ENCODE assay signal across 11 cellular contexts in the genomic region with DNA sequence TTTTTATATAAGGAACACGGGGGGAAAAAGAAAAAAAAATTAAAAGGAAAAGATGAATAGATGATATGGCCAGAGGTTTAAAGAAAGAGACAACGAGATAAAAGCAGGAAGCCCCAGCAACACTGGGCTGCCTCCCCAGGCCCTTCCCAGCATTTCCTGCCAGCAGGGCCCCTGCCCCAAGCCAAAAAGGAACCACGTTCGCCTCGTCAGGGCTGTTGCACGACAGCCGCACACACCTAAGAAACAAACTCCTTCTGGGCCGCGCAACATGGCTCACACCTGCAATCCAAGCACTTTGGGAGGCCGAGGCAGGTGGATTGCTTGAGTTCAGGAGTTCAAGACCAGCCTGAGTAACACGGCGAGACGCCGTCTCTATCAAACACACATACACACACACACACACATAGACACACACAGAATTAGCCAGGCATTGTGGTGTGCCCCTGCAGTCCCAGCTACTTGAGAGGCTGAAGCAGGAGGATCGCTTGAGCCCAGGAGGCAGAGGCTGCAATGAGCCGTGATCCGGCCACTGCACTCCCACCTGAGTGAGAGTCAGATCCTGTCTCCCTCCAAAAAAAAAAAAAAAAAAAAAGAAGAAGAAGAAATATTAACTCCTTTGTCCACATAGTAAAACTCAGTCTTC.
DNase-seq lines count a peak whose midpoint lies in the region; ATAC-seq, FAIRE-seq and TF ChIP-seq lines count a peak whose summit lies in the region.
"Had no signal": no experiment of that assay in that cellular context is flagged by ENCODE, and none has a peak within 500 bp of the region (broad histone marks: within the 10 kb centered on the region; RNA-seq: fewer than 3 reads in every experiment).

No MANE protein-coding gene starts in this region.

- TF ChIP-seq EP300 in H1 (IDR thresholded peaks at IDR 0.05; ENCODE audit: borderline replicate concordance in 1 of 2, low read depth in 2 of 2, low read length in 2 of 2) = no peak

- no peak for FAIRE-seq in H1 (lab: Jason Lieb, UNC)
- FAIRE-seq: colon had no signal

- H3F3A ChIP-seq in smooth muscle cell (ENCODE audit: low read depth) = peaks cover 11% of the 10 kb centered on the region

- H4K20me1 ChIP-seq in H1 (replicated peaks in 1 of 2; ENCODE audit: control insufficient read depth in 1 of 2, insufficient read depth in 2 of 2, low read length in 2 of 2) (peaks cover 62 to 68% of the 10 kb centered on the region in 2 experiments), smooth muscle cell (ENCODE audit: low read depth) (peaks cover 100% of the 10 kb centered on the region)

- H3K4me1 ChIP-seq in H1 (replicated peaks in 1 of 4; ENCODE audit: control insufficient read depth in 3 of 4, insufficient read depth in 4 of 4, low read length in 3 of 4) (peaks cover 9 to 52% (median 30%) of the 10 kb centered on the region in 4 experiments), smooth muscle cell (ENCODE audit: low read depth) (peaks cover 43% of the 10 kb centered on the region), adrenal gland (replicated peaks in 1 of 2) (peaks cover 38 to 87% of the 10 kb centered on the region in 2 donors)

- peak overlapping the region in 1 of 2 experiments; percentile 28; a peak in 1 of 4 replicates for H3K4me2 ChIP-seq in H1 (ENCODE audit: insufficient read depth in 1 of 2, low read depth in 2 of 2, low read length in 2 of 2)
- H3K4me2 ChIP-seq in smooth muscle cell = no peak overlapping the region
- H3K4me2 ChIP-seq: KMS-11 had no signal

- H3K23me2 ChIP-seq in H1 (ENCODE audit: low read depth, low read length) = no peaks in the 10 kb centered on the region

- no peak overlapping the region for H2BK12ac ChIP-seq in H1 (ENCODE audit: low read depth, low read length)

- no peak overlapping the region for H3K4me3 ChIP-seq in H1 (ENCODE audit: extremely low read depth in 1 of 4, insufficient read depth in 2 of 4, low read depth in 3 of 4, low read length in 4 of 4)
- no peak overlapping the region for H3K4me3 ChIP-seq in smooth muscle cell
- H3K4me3 ChIP-seq in adrenal gland = no peak overlapping the region

- WGBS in H1 (ENCODE audit: extremely low coverage in 1 of 2, insufficient coverage in 1 of 2, insufficient read length in 1 of 2, insufficient replicate concordance in 2 of 2, low coverage in 1 of 2, low lambda C conversion rate in 2 of 2, missing lambda C conversion rate in 1 of 2), 2 experiments = 86 to 100% methylated on average over 1 to 17 of the region's 17 CpGs
- 79% methylated on average over 17 of the region's 17 CpGs for WGBS in smooth muscle cell (ENCODE audit: low lambda C conversion rate)
- 41 to 63% (median 58%) methylated on average over 9 to 17 of the region's 17 CpGs for WGBS in adrenal gland, 4 donors

- intact Hi-C loops in adrenal gland (cut with DNase I) = loop anchor here in 1 of 2 donors (10.0 kb wide), 1 partner anchor 77 kb away; no protein-coding TSS in a partner anchor

- peak overlapping the region; percentile 61 for H3K4me3 Mint-ChIP-seq in activated naive CD4-positive, alpha-beta T cell treated with anti-CD3 and anti-CD28 coated beads, Interleukin-2, amount 10 ng/mL, durations not matched to agents 7 days and 5 days
- H3K4me3 Mint-ChIP-seq in T-helper 1 cell treated with Interleukin-12 subunit alpha and Interleukin-12 subunit beta and Interleukin-4 antibody, amounts not matched to agents 30 μg/mL and 1 μg/mL, for 36 hours = peak overlapping the region; percentile 50

- TF ChIP-seq POLR2A in H1 (IDR thresholded peaks at IDR 0.05; ENCODE audit: control extremely low read depth in 1 of 2, low read depth in 2 of 2, low read length in 2 of 2) (no peak), adrenal gland (IDR thresholded peaks at IDR 0.05) (no peak)

- CTCF ChIA-PET in activated naive CD4-positive, alpha-beta T cell treated with anti-CD3 and anti-CD28 coated beads, Interleukin-2, amount 10 ng/mL, durations not matched to agents 7 days and 5 days (lab: Charles Lee) = no interaction called here
- CTCF ChIA-PET in H1 (lab: Charles Lee; ENCODE audit: partially characterized antibody) = interaction anchor here (0.6 to 1.3 kb wide), 3 partner anchors 10 to 271 kb away, joined by 3 read pairs; no protein-coding TSS in a partner anchor

- no peak overlapping the region for H2BK120ac ChIP-seq in H1 (replicated peaks; ENCODE audit: low read depth, low read length)

- no peak overlapping the region for H3K27ac ChIP-seq in H1 (ENCODE audit: low read depth, low read length)
- peak overlapping the region; percentile 88 for H3K27ac ChIP-seq in smooth muscle cell (ENCODE audit: low read depth)
- peak overlapping the region in 2 of 5 donors; percentile 59 to 76 for H3K27ac ChIP-seq in adrenal gland
- H3K27ac ChIP-seq: KMS-11 had no signal

- H2BK5ac ChIP-seq in H1 (ENCODE audit: low read depth, low read length) = peak overlapping the region; percentile 9; the same call in 1 of the 2 replicates

- H3K36me3 ChIP-seq in H1 (ENCODE audit: control insufficient read depth in 2 of 4, insufficient read depth in 4 of 4, low read length in 3 of 4) (no peaks in the 10 kb centered on the region), smooth muscle cell (ENCODE audit: low read depth) (no peaks in the 10 kb centered on the region), adrenal gland (replicated peaks in 1 of 2) (no peaks in the 10 kb centered on the region)

- no peak overlapping the region for H2AK5ac ChIP-seq in H1 (ENCODE audit: low read depth, low read length)

- H3K23ac ChIP-seq in H1 (ENCODE audit: insufficient read length) = no peak overlapping the region

- H3K9ac ChIP-seq in H1 (replicated peaks in 1 of 4; ENCODE audit: extremely low read depth in 1 of 4, low read depth in 3 of 4, low read length in 3 of 4) (no peak overlapping the region), smooth muscle cell (ENCODE audit: low read depth) (no peak overlapping the region)
- H3K9ac ChIP-seq: KMS-11 had no signal

- peaks cover 60 to 98% of the 10 kb centered on the region in 2 experiments for H3K79me2 ChIP-seq in H1 (ENCODE audit: control insufficient read depth in 1 of 2, insufficient read depth in 2 of 2, low read length in 2 of 2)
- peaks cover 100% of the 10 kb centered on the region for H3K79me2 ChIP-seq in smooth muscle cell (ENCODE audit: low read depth)

- peaks cover 35% of the 10 kb centered on the region for H3K79me1 ChIP-seq in H1 (ENCODE audit: low read depth, low read length)

- no peaks in the 10 kb centered on the region for H3K9me3 Mint-ChIP-seq in activated naive CD4-positive, alpha-beta T cell treated with anti-CD3 and anti-CD28 coated beads, Interleukin-2, amount 10 ng/mL, durations not matched to agents 7 days and 5 days
- no peaks in the 10 kb centered on the region for H3K9me3 Mint-ChIP-seq in T-helper 1 cell treated with Interleukin-12 subunit alpha and Interleukin-12 subunit beta and Interleukin-4 antibody, amounts not matched to agents 30 μg/mL and 1 μg/mL, for 36 hours

- H3K27me3 ChIP-seq in H1 (replicated peaks in 1 of 4; ENCODE audit: control insufficient read depth in 3 of 4, extremely low read depth in 1 of 4, insufficient read depth in 3 of 4, low read length in 3 of 4) = no peaks in the 10 kb centered on the region
- no peaks in the 10 kb centered on the region for H3K27me3 ChIP-seq in smooth muscle cell (ENCODE audit: low read depth)
- H3K27me3 ChIP-seq in adrenal gland = no peaks in the 10 kb centered on the region

- no peak overlapping the region for H4K8ac ChIP-seq in H1 (ENCODE audit: extremely low read depth, insufficient read depth, low read length)

- H2BK15ac ChIP-seq in H1 (ENCODE audit: low read length) = no peak overlapping the region

- TF ChIP-seq RAD21 in H1 (IDR thresholded peaks at IDR 0.05 in 1 of 2, conservative IDR thresholded peaks at IDR 0.05 in 1 of 2; ENCODE audit: low read depth in 2 of 2, low read length in 2 of 2) = no peak

- no peak overlapping the region for H2BK20ac ChIP-seq in H1 (ENCODE audit: low read length)

- peak overlapping the region; percentile 93 for H3K27ac Mint-ChIP-seq in activated naive CD4-positive, alpha-beta T cell treated with anti-CD3 and anti-CD28 coated beads, Interleukin-2, amount 10 ng/mL, durations not matched to agents 7 days and 5 days
- peak overlapping the region; percentile 66 for H3K27ac Mint-ChIP-seq in T-helper 1 cell treated with Interleukin-12 subunit alpha and Interleukin-12 subunit beta and Interleukin-4 antibody, amounts not matched to agents 30 μg/mL and 1 μg/mL, for 36 hours

- H3K4me1 Mint-ChIP-seq in activated naive CD4-positive, alpha-beta T cell treated with anti-CD3 and anti-CD28 coated beads, Interleukin-2, amount 10 ng/mL, durations not matched to agents 7 days and 5 days = peaks cover 88% of the 10 kb centered on the region
- H3K4me1 Mint-ChIP-seq in T-helper 1 cell treated with Interleukin-12 subunit alpha and Interleukin-12 subunit beta and Interleukin-4 antibody, amounts not matched to agents 30 μg/mL and 1 μg/mL, for 36 hours (ENCODE audit: low read depth) = peaks cover 74% of the 10 kb centered on the region

- no peak overlapping the region for H3K4ac ChIP-seq in H1 (replicated peaks; ENCODE audit: insufficient read length, low read depth, low read length)

- H3K14ac ChIP-seq in H1 (ENCODE audit: insufficient read length) = no peak overlapping the region

- H2AFZ ChIP-seq in H1 (ENCODE audit: low read length) (no peak overlapping the region), smooth muscle cell (ENCODE audit: low read depth) (no peak overlapping the region)

- H4K5ac ChIP-seq in H1 (ENCODE audit: insufficient read length, low read depth, low read length) = no peak overlapping the region

- POLR2A ChIA-PET in H1 (lab: Charles Lee; ENCODE audit: partially characterized antibody) = interaction anchor here (0.7 to 1.4 kb wide), 3 partner anchors 10 to 25 kb away, joined by 3 to 4 read pairs (median 3); no protein-coding TSS in a partner anchor

- peak; percentile 66 for DNase-seq in activated naive CD4-positive, alpha-beta T cell treated with anti-CD3 and anti-CD28 coated beads, Interleukin-2, amount 10 ng/mL, durations not matched to agents 7 days and 5 days
- no peak for DNase-seq in activated naive CD4-positive, alpha-beta T cell treated with anti-CD3 and anti-CD28 coated beads, Interleukin-2, amount 50 U/mL, for 16 hours
- no peak for DNase-seq in H1 (ENCODE audit: low read depth in 1 of 2, low spot score in 2 of 2)
- no peak for DNase-seq in smooth muscle cell (lab: John Stamatoyannopoulos, UW; ENCODE audit: unreplicated experiment)
- DNase-seq in midbrain (lab: John Stamatoyannopoulos, UW) = no peak
- no peak for DNase-seq in adrenal gland
- DNase-seq: stimulated activated CD4-positive, alpha-beta T cell treated with anti-CD3 and anti-CD28 coated beads, Interleukin-12 subunit alpha, Interleukin-12 subunit beta, amount 100 ng/mL, for 4 hours had no signal

- no peaks in the 10 kb centered on the region for H3K9me3 ChIP-seq in H1 (ENCODE audit: insufficient read depth in 2 of 2, low read depth in 1 of 2, low read length in 1 of 2)
- H3K9me3 ChIP-seq in smooth muscle cell (replicated peaks; ENCODE audit: low read depth) = no peaks in the 10 kb centered on the region
- no peaks in the 10 kb centered on the region for H3K9me3 ChIP-seq in adrenal gland (replicated peaks in 1 of 3)

- no peaks in the 10 kb centered on the region for H3K27me3 Mint-ChIP-seq in activated naive CD4-positive, alpha-beta T cell treated with anti-CD3 and anti-CD28 coated beads, Interleukin-2, amount 10 ng/mL, durations not matched to agents 7 days and 5 days
- no peaks in the 10 kb centered on the region for H3K27me3 Mint-ChIP-seq in T-helper 1 cell treated with Interleukin-12 subunit alpha and Interleukin-12 subunit beta and Interleukin-4 antibody, amounts not matched to agents 30 μg/mL and 1 μg/mL, for 36 hours (ENCODE audit: low read depth)

- H4K91ac ChIP-seq in H1 (replicated peaks; ENCODE audit: insufficient read length, low read length) = no peak overlapping the region

- peaks cover 15% of the 10 kb centered on the region for H3K36me3 Mint-ChIP-seq in activated naive CD4-positive, alpha-beta T cell treated with anti-CD3 and anti-CD28 coated beads, Interleukin-2, amount 10 ng/mL, durations not matched to agents 7 days and 5 days
- H3K36me3 Mint-ChIP-seq in T-helper 1 cell treated with Interleukin-12 subunit alpha and Interleukin-12 subunit beta and Interleukin-4 antibody, amounts not matched to agents 30 μg/mL and 1 μg/mL, for 36 hours (ENCODE audit: low read depth) = peaks cover 1% of the 10 kb centered on the region

- no peak overlapping the region for H3K18ac ChIP-seq in H1 (ENCODE audit: extremely low read depth, low read length)

- TF ChIP-seq CTCF in H1 (IDR thresholded peaks at IDR 0.05; ENCODE audit: control extremely low read depth in 1 of 3, insufficient read depth in 1 of 3, low read depth in 1 of 3, low read length in 3 of 3) = no peak
- TF ChIP-seq CTCF in smooth muscle cell (IDR thresholded peaks at IDR 0.05; ENCODE audit: borderline replicate concordance, insufficient read depth, poor library complexity, severe bottlenecking) = no peak
- TF ChIP-seq CTCF in adrenal gland (IDR thresholded peaks at IDR 0.05) = no peak

- H3K56ac ChIP-seq in H1 (replicated peaks; ENCODE audit: insufficient read length, low read depth, low read length) = no peak overlapping the region

- ATAC-seq in HG02884 (IDR thresholded peaks at IDR 0.05; ENCODE audit: unreplicated experiment) = no peak
